8 cellular contexts compared by ENCODE assay signal in the genomic region with DNA sequence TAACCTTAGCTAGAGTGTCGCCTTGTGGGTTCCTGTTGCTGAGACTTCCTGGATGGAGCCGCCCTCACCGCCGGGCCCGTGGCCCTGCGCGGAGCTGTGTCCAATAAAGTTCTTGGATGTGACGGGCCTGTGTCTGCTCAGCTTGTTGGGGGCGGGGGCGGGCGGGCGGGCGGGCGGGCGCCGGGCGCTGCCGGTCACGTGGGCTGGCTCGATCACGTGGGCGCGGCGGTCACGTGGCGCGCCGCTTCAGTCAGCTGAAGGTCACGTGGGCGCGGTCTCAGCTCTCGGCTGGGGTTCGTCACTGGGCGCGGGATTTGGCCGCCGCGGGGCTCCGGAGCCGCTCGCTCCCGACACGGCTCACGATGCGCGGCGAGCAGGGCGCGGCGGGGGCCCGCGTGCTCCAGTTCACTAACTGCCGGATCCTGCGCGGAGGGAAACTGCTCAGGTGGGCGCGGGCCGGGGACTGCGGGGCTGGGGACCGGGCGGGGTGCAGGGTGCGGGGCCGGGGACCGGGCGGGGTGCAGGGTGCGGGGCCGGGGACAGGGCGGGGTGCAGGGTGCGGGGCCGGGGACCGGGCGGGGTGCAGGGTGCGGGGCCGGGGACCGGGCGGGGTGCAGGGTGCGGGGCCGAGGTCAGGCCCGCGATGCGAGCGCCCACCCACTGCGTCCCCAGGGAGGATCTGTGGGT. TPM values are rescaled to one million over a fixed set of nuclear protein-coding genes. Genes with fewer than 3 reads are reported as not detected.
DNase-seq lines count a peak whose midpoint lies in the region; ATAC-seq and TF ChIP-seq lines count a peak whose summit lies in the region.

A gene with protein sequence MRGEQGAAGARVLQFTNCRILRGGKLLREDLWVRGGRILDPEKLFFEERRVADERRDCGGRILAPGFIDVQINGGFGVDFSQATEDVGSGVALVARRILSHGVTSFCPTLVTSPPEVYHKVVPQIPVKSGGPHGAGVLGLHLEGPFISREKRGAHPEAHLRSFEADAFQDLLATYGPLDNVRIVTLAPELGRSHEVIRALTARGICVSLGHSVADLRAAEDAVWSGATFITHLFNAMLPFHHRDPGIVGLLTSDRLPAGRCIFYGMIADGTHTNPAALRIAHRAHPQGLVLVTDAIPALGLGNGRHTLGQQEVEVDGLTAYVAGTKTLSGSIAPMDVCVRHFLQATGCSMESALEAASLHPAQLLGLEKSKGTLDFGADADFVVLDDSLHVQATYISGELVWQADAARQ (plus strand): TSS at position 275 of the 687 bp plus-strand sequence. CDS start 88 bp downstream, at position 363.

- WGBS in ovary, 3 donors = 0 to 1% (median 1%) methylated on average over 37 to 83 of the region's 83 CpGs
- WGBS in testis, 2 donors = 0 to 1% methylated on average over 1 to 31 of the region's 83 CpGs

- no peak within 1 kb of the TSS for H2AFZ ChIP-seq in SU-DHL-6 (ENCODE audit: low read depth, low read length, severe bottlenecking)

- peaks cover 42 to 85% (median 57%) of the 10 kb centered on the region in 10 experiments for H3K4me1 ChIP-seq in BLaER1 treated with 17β-estradiol and CSF1 and Interleukin-3, amounts not matched to agents 10 nM and 100 nM
- peaks cover 33% of the 10 kb centered on the region for H3K4me1 ChIP-seq in ovary (ENCODE audit: insufficient read depth)
- peaks cover 53% of the 10 kb centered on the region for H3K4me1 ChIP-seq in testis

- peak within 1 kb of the TSS; percentile 67 to 99 (median 80); a peak in 20 of 22 replicates for H3K27ac ChIP-seq in BLaER1 treated with 17β-estradiol and CSF1 and Interleukin-3, amounts not matched to agents 10 nM and 100 nM
- H3K27ac ChIP-seq in SU-DHL-6 (ENCODE audit: low read depth, low read length) = peak within 1 kb of the TSS; percentile 52; the same call in 1 of the 2 replicates
- H3K27ac ChIP-seq in ovary = peak within 1 kb of the TSS in 1 of 2 donors; percentile 28
- peak within 1 kb of the TSS; percentile 65 to 73 for H3K27ac ChIP-seq in testis

- peaks cover 35 to 68% (median 54%) of the 10 kb centered on the region in 11 experiments for H3K36me3 ChIP-seq in BLaER1 treated with 17β-estradiol and CSF1 and Interleukin-3, amounts not matched to agents 10 nM and 100 nM
- no peaks in the 10 kb centered on the region for H3K36me3 ChIP-seq in SU-DHL-6 (ENCODE audit: low read length)
- no peaks in the 10 kb centered on the region for H3K36me3 ChIP-seq in ovary
- no peaks in the 10 kb centered on the region for H3K36me3 ChIP-seq in testis (ENCODE audit: low read depth, missing control alignments)

- H3F3A ChIP-seq in SU-DHL-6 (ENCODE audit: insufficient read depth) = 0 out of 2 replicates have a peak, but pooled peaks cover 7% of the 10 kb centered on the region

- H3K27me3 ChIP-seq in BLaER1 treated with 17β-estradiol and CSF1 and Interleukin-3, amounts not matched to agents 10 nM and 100 nM = no peaks in the 10 kb centered on the region
- H3K27me3 ChIP-seq in SU-DHL-6 (ENCODE audit: low read length) = no peaks in the 10 kb centered on the region
- H3K27me3 ChIP-seq in ovary = no peaks in the 10 kb centered on the region
- H3K27me3 ChIP-seq in testis = no peaks in the 10 kb centered on the region

- peak within 1 kb of the TSS; percentile 63 to 99 (median 72) for H3K4me3 ChIP-seq in BLaER1 treated with 17β-estradiol and CSF1 and Interleukin-3, amounts not matched to agents 10 nM and 100 nM
- H3K4me3 ChIP-seq in SU-DHL-6 (ENCODE audit: insufficient read depth, low read length, poor library complexity, severe bottlenecking) (peak within 1 kb of the TSS; percentile 79), ovary (peak within 1 kb of the TSS; percentile 50), testis (peak within 1 kb of the TSS; percentile 64 to 66)

- no peaks in the 10 kb centered on the region for H3K9me2 ChIP-seq in SU-DHL-6 (replicated peaks; ENCODE audit: insufficient read depth, low read length)

- H3K4me1 Mint-ChIP-seq in activated naive CD8-positive, alpha-beta T cell treated with anti-CD3 and anti-CD28 coated beads for 36 hours = peaks cover 42% of the 10 kb centered on the region

- peak within 1 kb of the TSS; percentile 89 for H3K4me3 Mint-ChIP-seq in activated naive CD8-positive, alpha-beta T cell treated with anti-CD3 and anti-CD28 coated beads for 36 hours

- H3K4me2 ChIP-seq in BLaER1 treated with 17β-estradiol and CSF1 and Interleukin-3, amounts not matched to agents 10 nM and 100 nM = peak within 1 kb of the TSS; percentile 93 to 100 (median 97)
- H3K4me2 ChIP-seq in SU-DHL-6 (ENCODE audit: low read depth, low read length, poor library complexity, severe bottlenecking) = peak within 1 kb of the TSS; percentile 73

- intact Hi-C loops in head of caudate nucleus (cut with DNase I) (loop anchor here (10.0 kb wide), 1 partner anchor 145 kb away; no protein-coding TSS in a partner anchor), ovary (cut with DNase I) (no loop called here), testis (cut with DNase I; ENCODE audit: low total_unique reads) (no loop called here)

- DNase-seq in NCI-H1092 treated with DMSO at 0.1 percent for 48 hours (lab: John Stamatoyannopoulos, UW) = peak; percentile 74
- DNase-seq in activated naive CD8-positive, alpha-beta T cell treated with anti-CD3 and anti-CD28 coated beads for 36 hours = peak; percentile 90
- peak; percentile 67 to 96 (median 89) for DNase-seq in head of caudate nucleus
- peak; percentile 89 to 93 (median 92) for DNase-seq in ovary
- DNase-seq in testis = peak; percentile 95

- no peaks in the 10 kb centered on the region for H3K9me3 Mint-ChIP-seq in activated naive CD8-positive, alpha-beta T cell treated with anti-CD3 and anti-CD28 coated beads for 36 hours

- no peaks in the 10 kb centered on the region for H3K9me3 ChIP-seq in BLaER1 treated with 17β-estradiol and CSF1 and Interleukin-3, amounts not matched to agents 10 nM and 100 nM (replicated peaks in 1 of 11)
- H3K9me3 ChIP-seq in SU-DHL-6 (ENCODE audit: insufficient read depth, low read length) = no peaks in the 10 kb centered on the region
- no peaks in the 10 kb centered on the region for H3K9me3 ChIP-seq in ovary
- no peaks in the 10 kb centered on the region for H3K9me3 ChIP-seq in testis

- no peak for TF ChIP-seq CTCF in SU-DHL-6 (IDR thresholded peaks at IDR 0.05; ENCODE audit: insufficient read depth, low read length, poor library complexity, severe bottlenecking)
- no peak for TF ChIP-seq CTCF in ovary (IDR thresholded peaks at IDR 0.05)
- TF ChIP-seq CTCF in testis (IDR thresholded peaks at IDR 0.05) = no peak

- no peaks in the 10 kb centered on the region for H3K27me3 Mint-ChIP-seq in activated naive CD8-positive, alpha-beta T cell treated with anti-CD3 and anti-CD28 coated beads for 36 hours

- TF ChIP-seq EP300 in ovary (IDR thresholded peaks at IDR 0.05) = no peak

- H3K79me2 ChIP-seq in SU-DHL-6 (ENCODE audit: insufficient read depth, low read length) = peaks cover 55% of the 10 kb centered on the region

- H3K36me3 Mint-ChIP-seq in activated naive CD8-positive, alpha-beta T cell treated with anti-CD3 and anti-CD28 coated beads for 36 hours = peaks cover 30% of the 10 kb centered on the region

- H3K9ac ChIP-seq in BLaER1 treated with 17β-estradiol and CSF1 and Interleukin-3, amounts not matched to agents 10 nM and 100 nM = peak within 1 kb of the TSS; percentile 82 to 100 (median 97)
- H3K9ac ChIP-seq in SU-DHL-6 (ENCODE audit: low read length) = peak within 1 kb of the TSS; percentile 63

- TF ChIP-seq POLR2A in ovary (IDR thresholded peaks at IDR 0.05) (no peak), testis (IDR thresholded peaks at IDR 0.05) (no peak)

- peaks cover 58 to 92% (median 69%) of the 10 kb centered on the region in 11 experiments for H4K20me1 ChIP-seq in BLaER1 treated with 17β-estradiol and CSF1 and Interleukin-3, amounts not matched to agents 10 nM and 100 nM
- no peaks in the 10 kb centered on the region for H4K20me1 ChIP-seq in SU-DHL-6 (ENCODE audit: low read depth, low read length)

- peak within 1 kb of the TSS; percentile 90 for H3K27ac Mint-ChIP-seq in activated naive CD8-positive, alpha-beta T cell treated with anti-CD3 and anti-CD28 coated beads for 36 hours

- ATAC-seq in GM21529 (IDR thresholded peaks at IDR 0.05; ENCODE audit: unreplicated experiment) = peak; percentile 40

RNA-seq across cellular contexts. Expression of the gene that starts here (rescaled TPM):
- 10 to 100 TPM; 34.6 to 35.4 TPM for total RNA-seq in activated naive CD8-positive, alpha-beta T cell treated with anti-CD3 and anti-CD28 coated beads for 36 hours
- total RNA-seq in ovary (10 to 100 TPM; 14.5 to 28.7 (median 26.9) TPM), testis (10 to 100 TPM; 72.8 to 78.8 TPM)
- polyA plus RNA-seq in ovary (10 to 100 TPM in 1 of 2 donors, under 1 TPM in 1; 0.47 to 25.6 TPM), testis (ENCODE audit: insufficient read depth, low read depth, low replicate concordance) (58.6 TPM)
